8 cellular contexts compared by ENCODE assay signal in genomic region chr17:41548844-41549595, GRCh38. TPM values are rescaled to one million over a fixed set of nuclear protein-coding genes. Genes with fewer than 3 reads are reported as not detected.
A peak's percentile ranks its signal among the peaks of the same experiment; 100 is the strongest.
DNase-seq lines count a peak whose midpoint lies in the region; ATAC-seq, FAIRE-seq and TF ChIP-seq lines count a peak whose summit lies in the region.

No MANE protein-coding gene starts in this region.

- peaks cover 5% of the 10 kb centered on the region for H3K27me3 Mint-ChIP-seq in astrocyte (ENCODE audit: low read depth, unreplicated experiment)

- H4K20me1 ChIP-seq in astrocyte (ENCODE audit: insufficient read depth, low read length): no peaks in the 10 kb centered on the region

- H3K4me3 ChIP-seq in astrocyte (ENCODE audit: insufficient read depth, low read depth, low read length) (no peak overlapping the region), uterus (no peak overlapping the region)

- TF ChIP-seq CTCF in astrocyte (IDR thresholded peaks at IDR 0.05; ENCODE audit: insufficient read depth, low read depth, low read length): peak; percentile 95
- TF ChIP-seq CTCF in uterus (IDR thresholded peaks at IDR 0.05): peak; percentile 72 to 83 (median 80)

- H2AFZ ChIP-seq in astrocyte (ENCODE audit: low read depth, low read length): peak overlapping the region; percentile 82

- H3K27ac ChIP-seq in astrocyte (ENCODE audit: low read depth, low read length) (peak overlapping the region; percentile 90), uterus (peak overlapping the region; percentile 85 to 89)

- peak overlapping the region; percentile 62 for H3K4me2 ChIP-seq in astrocyte (ENCODE audit: low read length)

- H3K36me3 Mint-ChIP-seq in astrocyte (ENCODE audit: low read depth, unreplicated experiment): no peaks in the 10 kb centered on the region

- H3K4me1 ChIP-seq in astrocyte (ENCODE audit: insufficient read depth, low read length) (peaks cover 40% of the 10 kb centered on the region), uterus (peaks cover 0 to 9% of the 10 kb centered on the region in 2 donors)

- H3K27me3 ChIP-seq in astrocyte (ENCODE audit: insufficient read depth, low read length) (no peaks in the 10 kb centered on the region), uterus (no peaks in the 10 kb centered on the region)

- H3K9me3 ChIP-seq in astrocyte (ENCODE audit: insufficient read depth, low read depth, low read length): no peaks in the 10 kb centered on the region
- H3K9me3 ChIP-seq in uterus: no peaks in the 10 kb centered on the region

- peaks cover 25% of the 10 kb centered on the region for H3K4me1 Mint-ChIP-seq in astrocyte (ENCODE audit: low read depth, unreplicated experiment)

- peak overlapping the region; percentile 81 for H3K27ac Mint-ChIP-seq in astrocyte (ENCODE audit: unreplicated experiment)

- intact Hi-C loops in uterus (cut with DNase I; ENCODE audit: low total_unique reads): no loop called here

- DNase-seq in Ammon's horn (ENCODE audit: low spot score) (peak; percentile 81), NCI-H146 treated with DMSO at 0.1 percent for 48 hours (lab: John Stamatoyannopoulos, UW; ENCODE audit: unreplicated experiment) (peak; percentile 60), T1000 (lab: John Stamatoyannopoulos, UW) (peak; percentile 88), astrocyte (ENCODE audit: low read depth) (peak; percentile 76), hepatic stellate cell (ENCODE audit: low spot score) (peak; percentile 81), putamen (ENCODE audit: low spot score) (peak; percentile 42), uterus (peak; percentile 85 to 87)

- H3K9me3 Mint-ChIP-seq in astrocyte (ENCODE audit: unreplicated experiment): no peaks in the 10 kb centered on the region

- TF ChIP-seq POLR2A in uterus (IDR thresholded peaks at IDR 0.05): no peak

- H3K9ac ChIP-seq in astrocyte (ENCODE audit: low read length): peak overlapping the region; percentile 75

- H3K36me3 ChIP-seq in astrocyte (ENCODE audit: insufficient read depth, low read length) (no peaks in the 10 kb centered on the region), uterus (no peaks in the 10 kb centered on the region)

- no peak for FAIRE-seq in astrocyte (lab: Jason Lieb, UNC)

- H3K4me3 Mint-ChIP-seq in astrocyte (ENCODE audit: unreplicated experiment): peak overlapping the region; percentile 40

- ATAC-seq in GM19467 (IDR thresholded peaks at IDR 0.05; ENCODE audit: unreplicated experiment): peak; percentile 66

- H3K79me2 ChIP-seq in astrocyte (ENCODE audit: insufficient read depth, low read length): no peaks in the 10 kb centered on the region

RNA-seq across cellular contexts. Expression of gene KRT19, which starts 20.9 kb away (rescaled TPM):
- 113 and 210 TPM in 2 replicates for total RNA-seq in astrocyte
- 100 to 1,000 TPM in 2 of 4 donors, 10 to 100 TPM in 1, under 1 TPM in 1; 0.88 to 120 (median 77.2) TPM for total RNA-seq in uterus

RNA-seq across cellular contexts. Expression of gene KRT9, which starts 22.8 kb away (rescaled TPM):
- 0.09 TPM in 1 of 2 replicates, not detected in the other for total RNA-seq in astrocyte
- total RNA-seq in uterus: under 1 TPM in 1 of 4 donors, not detected in 3; 0.21 TPM

RNA-seq across cellular contexts. Expression of gene KRT15, which starts 30.3 kb away (rescaled TPM):
- total RNA-seq in astrocyte: 0.26 and 0.79 TPM in 2 replicates
- total RNA-seq in uterus: 10 to 100 TPM in 1 of 4 donors, 1 to 10 TPM in 1, under 1 TPM in 1, not detected in 1; 0.41 to 11.5 (median 1.6) TPM

RNA-seq across cellular contexts. Expression of gene KRT14, which starts 37.7 kb away (rescaled TPM):
- total RNA-seq in astrocyte (1.0 and 2.2 TPM in 2 replicates), uterus (under 1 TPM in 2 of 4 donors, not detected in 2; 0.52 to 0.90 TPM)

RNA-seq across cellular contexts. Expression of gene KRT13, which starts 43.6 kb away (rescaled TPM):
- total RNA-seq in astrocyte (not detected in 2 replicates), uterus (1 to 10 TPM; 1.5 to 6.4 (median 3.0) TPM)
